Comparison of ENCODE assay signal across 1 cellular context in genomic region chr7:155807805-155808550, GRCh38.
A peak's percentile ranks its signal among the peaks of the same experiment; 100 is the strongest.
TF ChIP-seq lines count a peak whose summit lies in the region.

No MANE protein-coding gene starts in this region.

TF ChIP-seq in HepG2, 621 proteins besides CTCF, POLR2A, EP300 and RAD21 (continued from another document and continues in another):
- TF ChIP-seq ZNF160 (CRISPR knock-in tag; IDR thresholded peaks at IDR 0.05), result no peak; the same call in 1 of the 2 replicates
- TF ChIP-seq ZFP36 (IDR thresholded peaks at IDR 0.05; ENCODE audit: borderline replicate concordance, low read depth, low read length, partially characterized antibody), result no peak
- no peak for TF ChIP-seq RFXANK (CRISPR knock-in tag; IDR thresholded peaks at IDR 0.05)
- no peak for TF ChIP-seq ZSCAN30 (CRISPR knock-in tag; IDR thresholded peaks at IDR 0.05)
- peak; percentile 25; the same call in 1 of the 2 replicates for TF ChIP-seq HOMEZ (CRISPR knock-in tag; IDR thresholded peaks at IDR 0.05; ENCODE audit: low read depth)
- TF ChIP-seq ZNF225 (CRISPR knock-in tag; IDR thresholded peaks at IDR 0.05), result no peak
- peak; percentile 20 for TF ChIP-seq TBX2 (CRISPR knock-in tag; IDR thresholded peaks at IDR 0.05; ENCODE audit: borderline replicate concordance)
- no peak for TF ChIP-seq ZFP62 (CRISPR knock-in tag; IDR thresholded peaks at IDR 0.05)
- no peak for TF ChIP-seq ZSCAN31 (CRISPR knock-in tag; IDR thresholded peaks at IDR 0.05; ENCODE audit: low read depth)
- no peak for TF ChIP-seq MLXIP (CRISPR knock-in tag; IDR thresholded peaks at IDR 0.05; ENCODE audit: borderline replicate concordance)
- TF ChIP-seq ZBTB8A (CRISPR knock-in tag; IDR thresholded peaks at IDR 0.05; ENCODE audit: borderline replicate concordance, low read depth), result no peak
- TF ChIP-seq ZNF44 (CRISPR knock-in tag; IDR thresholded peaks at IDR 0.05), result no peak
- no peak for TF ChIP-seq NFYB (CRISPR knock-in tag; IDR thresholded peaks at IDR 0.05)
- TF ChIP-seq FOXP4 (CRISPR knock-in tag; IDR thresholded peaks at IDR 0.05), result peak; percentile 57
- no peak for TF ChIP-seq SMAD1 (CRISPR knock-in tag; IDR thresholded peaks at IDR 0.05; ENCODE audit: borderline replicate concordance, low read depth)
- TF ChIP-seq TEF (CRISPR knock-in tag; IDR thresholded peaks at IDR 0.05), result no peak
- TF ChIP-seq ZNF709 (CRISPR knock-in tag; IDR thresholded peaks at IDR 0.05), result 0 out of 2 replicates have a peak, but pooled peaks have one; percentile 2
- no peak for TF ChIP-seq TCF12 (IDR thresholded peaks at IDR 0.05)
- TF ChIP-seq TCF12 (CRISPR knock-in tag; IDR thresholded peaks at IDR 0.05), result no peak
- TF ChIP-seq DPF2 (CRISPR knock-in tag; IDR thresholded peaks at IDR 0.05; ENCODE audit: borderline replicate concordance, low read depth), result no peak
- no peak for TF ChIP-seq NBN (conservative IDR thresholded peaks at IDR 0.05)
- TF ChIP-seq, protein P1, sequence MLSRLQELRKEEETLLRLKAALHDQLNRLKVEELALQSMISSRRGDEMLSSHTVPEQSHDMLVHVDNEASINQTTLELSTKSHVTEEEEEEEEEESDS (CRISPR knock-in tag; IDR thresholded peaks at IDR 0.05; ENCODE audit: borderline replicate concordance), result no peak
- TF ChIP-seq, protein P2, sequence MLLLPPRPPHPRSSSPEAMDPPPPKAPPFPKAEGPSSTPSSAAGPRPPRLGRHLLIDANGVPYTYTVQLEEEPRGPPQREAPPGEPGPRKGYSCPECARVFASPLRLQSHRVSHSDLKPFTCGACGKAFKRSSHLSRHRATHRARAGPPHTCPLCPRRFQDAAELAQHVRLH (CRISPR knock-in tag; IDR thresholded peaks at IDR 0.05; ENCODE audit: borderline replicate concordance, low read depth), result no peak
- peak; percentile 69 for TF ChIP-seq NR2F6 (IDR thresholded peaks at IDR 0.05)
- TF ChIP-seq NR2F6 (CRISPR knock-in tag; IDR thresholded peaks at IDR 0.05), result peak; percentile 33; the same call in 1 of the 2 replicates
- TF ChIP-seq ZBTB1 (CRISPR knock-in tag; IDR thresholded peaks at IDR 0.05; ENCODE audit: borderline replicate concordance), result no peak
- TF ChIP-seq ZNF619 (CRISPR knock-in tag; IDR thresholded peaks at IDR 0.05), result no peak
- TF ChIP-seq KDM6A (CRISPR knock-in tag; IDR thresholded peaks at IDR 0.05; ENCODE audit: low read depth), result no peak
- TF ChIP-seq ZNF75D (CRISPR knock-in tag; IDR thresholded peaks at IDR 0.05; ENCODE audit: borderline replicate concordance), result no peak
- no peak for TF ChIP-seq ZNF224 (CRISPR knock-in tag; IDR thresholded peaks at IDR 0.05)
- TF ChIP-seq ZNF569 (CRISPR knock-in tag; IDR thresholded peaks at IDR 0.05; ENCODE audit: borderline replicate concordance), result no peak
- no peak for TF ChIP-seq ZNF746 (CRISPR knock-in tag; IDR thresholded peaks at IDR 0.05)
- TF ChIP-seq MAFK (conservative IDR thresholded peaks at IDR 0.05 in 1 of 2, IDR thresholded peaks at IDR 0.05 in 1 of 2; ENCODE audit: low read length in 2 of 2), result no peak
- TF ChIP-seq SCMH1 (CRISPR knock-in tag; IDR thresholded peaks at IDR 0.05; ENCODE audit: borderline replicate concordance), result no peak
- no peak for TF ChIP-seq ZNF18 (CRISPR knock-in tag; IDR thresholded peaks at IDR 0.05; ENCODE audit: insufficient replicate concordance)
- no peak for TF ChIP-seq CSRNP2 (CRISPR knock-in tag; conservative IDR thresholded peaks at IDR 0.05; ENCODE audit: low read depth)
- 0 out of 2 replicates have a peak, but pooled peaks have one; percentile 8 for TF ChIP-seq IKZF5 (CRISPR knock-in tag; IDR thresholded peaks at IDR 0.05)
- no peak for TF ChIP-seq MEIS1 (CRISPR knock-in tag; IDR thresholded peaks at IDR 0.05; ENCODE audit: borderline replicate concordance)
- TF ChIP-seq, protein P3, sequence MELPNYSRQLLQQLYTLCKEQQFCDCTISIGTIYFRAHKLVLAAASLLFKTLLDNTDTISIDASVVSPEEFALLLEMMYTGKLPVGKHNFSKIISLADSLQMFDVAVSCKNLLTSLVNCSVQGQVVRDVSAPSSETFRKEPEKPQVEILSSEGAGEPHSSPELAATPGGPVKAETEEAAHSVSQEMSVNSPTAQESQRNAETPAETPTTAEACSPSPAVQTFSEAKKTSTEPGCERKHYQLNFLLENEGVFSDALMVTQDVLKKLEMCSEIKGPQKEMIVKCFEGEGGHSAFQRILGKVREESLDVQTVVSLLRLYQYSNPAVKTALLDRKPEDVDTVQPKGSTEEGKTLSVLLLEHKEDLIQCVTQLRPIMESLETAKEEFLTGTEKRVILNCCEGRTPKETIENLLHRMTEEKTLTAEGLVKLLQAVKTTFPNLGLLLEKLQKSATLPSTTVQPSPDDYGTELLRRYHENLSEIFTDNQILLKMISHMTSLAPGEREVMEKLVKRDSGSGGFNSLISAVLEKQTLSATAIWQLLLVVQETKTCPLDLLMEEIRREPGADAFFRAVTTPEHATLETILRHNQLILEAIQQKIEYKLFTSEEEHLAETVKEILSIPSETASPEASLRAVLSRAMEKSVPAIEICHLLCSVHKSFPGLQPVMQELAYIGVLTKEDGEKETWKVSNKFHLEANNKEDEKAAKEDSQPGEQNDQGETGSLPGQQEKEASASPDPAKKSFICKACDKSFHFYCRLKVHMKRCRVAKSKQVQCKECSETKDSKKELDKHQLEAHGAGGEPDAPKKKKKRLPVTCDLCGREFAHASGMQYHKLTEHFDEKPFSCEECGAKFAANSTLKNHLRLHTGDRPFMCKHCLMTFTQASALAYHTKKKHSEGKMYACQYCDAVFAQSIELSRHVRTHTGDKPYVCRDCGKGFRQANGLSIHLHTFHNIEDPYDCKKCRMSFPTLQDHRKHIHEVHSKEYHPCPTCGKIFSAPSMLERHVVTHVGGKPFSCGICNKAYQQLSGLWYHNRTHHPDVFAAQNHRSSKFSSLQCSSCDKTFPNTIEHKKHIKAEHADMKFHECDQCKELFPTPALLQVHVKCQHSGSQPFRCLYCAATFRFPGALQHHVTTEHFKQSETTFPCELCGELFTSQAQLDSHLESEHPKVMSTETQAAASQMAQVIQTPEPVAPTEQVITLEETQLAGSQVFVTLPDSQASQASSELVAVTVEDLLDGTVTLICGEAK (IDR thresholded peaks at IDR 0.05), result no peak
- TF ChIP-seq, protein P3 (CRISPR knock-in tag; IDR thresholded peaks at IDR 0.05), result no peak
